19 cellular contexts compared by ENCODE assay signal in genomic region chr12:18898469-18898868, GRCh38.
"Had no signal": no experiment of that assay in that cellular context is flagged by ENCODE, and none has a peak within 500 bp of the region (broad histone marks: within the 10 kb centered on the region; RNA-seq: fewer than 3 reads in every experiment).

No MANE protein-coding gene starts in this region.

- H3K36me3 ChIP-seq: esophagus muscularis mucosa, left ventricle myocardium inferior, pancreas, right lobe of liver, spleen had no signal

- H3K27ac ChIP-seq: esophagus muscularis mucosa, foreskin keratinocyte, pancreas, right lobe of liver, spleen, testis had no signal

- ATAC-seq: activated CD4-positive, CD25-positive, alpha-beta regulatory T cell treated with anti-CD3 and anti-CD28 coated beads, Interleukin-2, amount 50 U/mL, for 24 hours; activated CD8-positive, alpha-beta T cell treated with anti-CD3 and anti-CD28 coated beads, Interleukin-2, amount 10 ng/mL, durations not matched to agents 7 days and 5 days; foreskin keratinocyte; naive thymus-derived CD8-positive, alpha-beta T cell; pancreas; right lobe of liver; stimulated activated memory B cell treated with anti-CD40 and anti-IgM and Interleukin-4, amounts not matched to agents 10 μg/mL and 1 μg/mL and 100 μg/mL, for 72 hours had no signal

- H3K9me3 ChIP-seq: esophagus muscularis mucosa, pancreas, right lobe of liver, testis had no signal

- H3K27me3 ChIP-seq: esophagus muscularis mucosa, foreskin keratinocyte, pancreas, right lobe of liver, testis had no signal

- H3K4me3 ChIP-seq: esophagus muscularis mucosa, left ventricle myocardium inferior, pancreas, right lobe of liver, spleen, testis had no signal

- H3K4me1 ChIP-seq: esophagus muscularis mucosa, foreskin keratinocyte, pancreas, right lobe of liver, spleen, testis had no signal

- DNase-seq: activated CD4-positive, alpha-beta T cell treated with anti-CD3 and anti-CD28 coated beads, Interleukin-2, amount 10 ng/mL, durations not matched to agents 7 days and 5 days; activated CD8-positive, alpha-beta T cell treated with anti-CD3 and anti-CD28 coated beads, Interleukin-2, amount 10 ng/mL, durations not matched to agents 7 days and 5 days; activated naive CD4-positive, alpha-beta T cell treated with Interleukin-2 at 50 U/mL for 16 hours; activated naive CD8-positive, alpha-beta T cell treated with anti-CD3 and anti-CD28 coated beads, Interleukin-2, amount 10 ng/mL, durations not matched to agents 7 days and 5 days; activated T-cell treated with anti-CD3 and anti-CD28 coated beads, Interleukin-2, amount 50 U/mL, for 24 hours; anterior cingulate cortex; effector CD8-positive, alpha-beta T cell; kidney; left ventricle myocardium inferior; naive thymus-derived CD8-positive, alpha-beta T cell; pancreas; right lobe of liver; spleen; stimulated activated CD4-positive, alpha-beta T cell treated with anti-CD3 and anti-CD28 coated beads, Interleukin-4, amount 100 ng/mL, for 4 hours; testis had no signal
